8 cellular contexts compared by ENCODE assay signal in the genomic region with DNA sequence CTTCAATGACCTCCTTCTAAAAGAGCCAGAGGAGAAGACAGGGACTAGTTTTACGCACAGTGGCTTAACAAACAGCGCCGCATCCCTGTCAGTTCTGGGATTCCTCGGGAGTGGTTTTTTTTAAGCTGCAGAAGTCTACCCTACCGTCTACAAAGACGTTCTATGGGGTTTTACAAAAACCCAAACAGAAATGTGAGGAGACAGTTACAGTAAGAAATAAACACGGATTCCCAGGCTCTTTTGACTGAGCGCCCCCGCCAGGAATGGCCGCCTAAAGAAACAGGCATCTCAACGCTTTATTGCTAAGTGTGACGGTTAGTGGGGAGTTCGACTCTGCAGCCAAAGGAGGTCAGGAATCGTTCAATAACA. TPM values are rescaled to one million over a fixed set of nuclear protein-coding genes. Genes with fewer than 3 reads are reported as not detected.
DNase-seq lines count a peak whose midpoint lies in the region; TF ChIP-seq lines count a peak whose summit lies in the region.

No MANE protein-coding gene starts in this region.

- CTCF ChIA-PET in HEK293 (lab: Yijun Ruan, JAX) = interaction anchor here (1.8 kb wide), 1 partner anchor 249 kb away, joined by 6 read pairs; a partner anchor contains a TSS
- CTCF ChIA-PET in activated CD4-positive, alpha-beta memory T cell treated with anti-CD3 and anti-CD28 coated beads, Interleukin-2, amount 10 ng/mL, durations not matched to agents 7 days and 5 days (lab: Charles Lee) = interaction anchor here (0.6 to 2.0 kb wide), 2 partner anchors 247 to 391 kb away, joined by 4 to 6 read pairs; no protein-coding TSS in a partner anchor

- in situ Hi-C loops in ACHN (cut with HindIII; ENCODE audit: low pct_ligation_motif_present, low pct_unique_long_range_greater_than_20kb, low sequenced_read_pairs) = no loop called here

- peak; percentile 48 for DNase-seq in ACHN
- peak; percentile 68 for DNase-seq in GM03348 (ENCODE audit: low spot score)
- no peak for DNase-seq in activated CD4-positive, alpha-beta memory T cell treated with anti-CD3 and anti-CD28 coated beads, Interleukin-2, amount 10 ng/mL, durations not matched to agents 7 days and 5 days
- DNase-seq in foreskin fibroblast = peak; percentile 39 to 69
- peak; percentile 54 for DNase-seq in neural progenitor cell (ENCODE audit: low spot score)
- DNase-seq in cerebellar nuclear complex (lab: John Stamatoyannopoulos, UW) = no peak

- H3K4me2 ChIP-seq in Loucy (ENCODE audit: low read depth, low read length, poor library complexity, severe bottlenecking) (peak overlapping the region; percentile 77), neural progenitor cell (peak overlapping the region; percentile 96)

- H3K4me3 Mint-ChIP-seq in activated CD4-positive, alpha-beta memory T cell treated with anti-CD3 and anti-CD28 coated beads, Interleukin-2, amount 10 ng/mL, durations not matched to agents 7 days and 5 days = peak overlapping the region; percentile 96
- peak overlapping the region; percentile 99 for H3K4me3 Mint-ChIP-seq in neural progenitor cell

- TF ChIP-seq CTCF in HEK293 (tag by site-specific recombination; IDR thresholded peaks at IDR 0.05) = no peak
- TF ChIP-seq CTCF in Loucy (conservative IDR thresholded peaks at IDR 0.05; ENCODE audit: low read length) = peak; percentile 39
- peak; percentile 65 for TF ChIP-seq CTCF in foreskin fibroblast (IDR thresholded peaks at IDR 0.05; ENCODE audit: low read depth, low read length)
- TF ChIP-seq CTCF in neural progenitor cell (IDR thresholded peaks at IDR 0.05) = peak; percentile 40

- H3K36me3 ChIP-seq in HEK293 (ENCODE audit: control insufficient read depth in 2 of 2, insufficient read depth in 1 of 2, low read length in 2 of 2) (peaks cover 43 to 52% of the 10 kb centered on the region in 2 experiments), Loucy (ENCODE audit: insufficient read depth, low read length) (peaks cover 28% of the 10 kb centered on the region), neural progenitor cell (peaks cover 4% of the 10 kb centered on the region)

- H3K9me3 Mint-ChIP-seq in activated CD4-positive, alpha-beta memory T cell treated with anti-CD3 and anti-CD28 coated beads, Interleukin-2, amount 10 ng/mL, durations not matched to agents 7 days and 5 days = no peaks in the 10 kb centered on the region
- H3K9me3 Mint-ChIP-seq in neural progenitor cell = no peaks in the 10 kb centered on the region

- H4K20me1 ChIP-seq in Loucy (ENCODE audit: insufficient read depth, low read length, poor library complexity, severe bottlenecking) (peaks cover 42% of the 10 kb centered on the region), neural progenitor cell (ENCODE audit: low read depth) (peaks cover 31% of the 10 kb centered on the region)

- H3K4me1 Mint-ChIP-seq in activated CD4-positive, alpha-beta memory T cell treated with anti-CD3 and anti-CD28 coated beads, Interleukin-2, amount 10 ng/mL, durations not matched to agents 7 days and 5 days = peaks cover 36% of the 10 kb centered on the region
- H3K4me1 Mint-ChIP-seq in neural progenitor cell = peaks cover 19% of the 10 kb centered on the region

- H3K4me3 ChIP-seq in HEK293 (ENCODE audit: low read depth, low read length) = peak overlapping the region; percentile 95
- peak overlapping the region; percentile 95 for H3K4me3 ChIP-seq in Loucy (ENCODE audit: low read length, poor library complexity, severe bottlenecking)
- peak overlapping the region; percentile 84 to 98 for H3K4me3 ChIP-seq in foreskin fibroblast (ENCODE audit: low read depth in 1 of 2, low read length in 2 of 2)
- H3K4me3 ChIP-seq in neural progenitor cell = peak overlapping the region; percentile 96

- peak overlapping the region; percentile 89 for H2AFZ ChIP-seq in Loucy (ENCODE audit: low read length)
- H2AFZ ChIP-seq in neural progenitor cell (replicated peaks) = peak overlapping the region; percentile 85

- no peaks in the 10 kb centered on the region for H3K9me2 ChIP-seq in Loucy (replicated peaks; ENCODE audit: low read depth, low read length)

- H3K27me3 Mint-ChIP-seq in activated CD4-positive, alpha-beta memory T cell treated with anti-CD3 and anti-CD28 coated beads, Interleukin-2, amount 10 ng/mL, durations not matched to agents 7 days and 5 days = no peaks in the 10 kb centered on the region
- no peaks in the 10 kb centered on the region for H3K27me3 Mint-ChIP-seq in neural progenitor cell (ENCODE audit: insufficient read depth, low read depth)

- H3K27ac Mint-ChIP-seq in activated CD4-positive, alpha-beta memory T cell treated with anti-CD3 and anti-CD28 coated beads, Interleukin-2, amount 10 ng/mL, durations not matched to agents 7 days and 5 days = peak overlapping the region; percentile 85
- peak overlapping the region; percentile 92 for H3K27ac Mint-ChIP-seq in neural progenitor cell

- H3K79me2 ChIP-seq in Loucy (ENCODE audit: insufficient read depth, low read length) (peaks cover 65% of the 10 kb centered on the region), neural progenitor cell (ENCODE audit: low read depth) (peaks cover 77% of the 10 kb centered on the region)

- H3K4me1 ChIP-seq in HEK293 (ENCODE audit: control insufficient read depth, insufficient read depth, low read length) (peaks cover 8% of the 10 kb centered on the region), Loucy (ENCODE audit: insufficient read depth, low read length, poor library complexity, severe bottlenecking) (peaks cover 29% of the 10 kb centered on the region), neural progenitor cell (peaks cover 13% of the 10 kb centered on the region)

- H3K9ac ChIP-seq in Loucy (ENCODE audit: low read depth, low read length, poor library complexity, severe bottlenecking) = peak overlapping the region; percentile 89
- H3K9ac ChIP-seq in neural progenitor cell = peak overlapping the region; percentile 94

- peaks cover 22% of the 10 kb centered on the region for H3K36me3 Mint-ChIP-seq in activated CD4-positive, alpha-beta memory T cell treated with anti-CD3 and anti-CD28 coated beads, Interleukin-2, amount 10 ng/mL, durations not matched to agents 7 days and 5 days (ENCODE audit: low read depth)
- H3K36me3 Mint-ChIP-seq in neural progenitor cell = no peaks in the 10 kb centered on the region

- H3K9me3 ChIP-seq in HEK293 (ENCODE audit: control insufficient read depth, insufficient read depth, low read depth, low read length) (no peaks in the 10 kb centered on the region), Loucy (ENCODE audit: insufficient read depth, low read depth, low read length) (no peaks in the 10 kb centered on the region), neural progenitor cell (ENCODE audit: low read depth) (no peaks in the 10 kb centered on the region)

- H3K27ac ChIP-seq in HEK293 (ENCODE audit: extremely low read depth, low read depth, low read length) (peak overlapping the region; percentile 56), neural progenitor cell (no peak overlapping the region)

- no peaks in the 10 kb centered on the region for H3F3A ChIP-seq in Loucy (ENCODE audit: low read depth)
- H3F3A ChIP-seq in neural progenitor cell (ENCODE audit: low read depth) = no peaks in the 10 kb centered on the region

- H3K27me3 ChIP-seq in Loucy (ENCODE audit: insufficient read depth, low read length, poor library complexity, severe bottlenecking) (no peaks in the 10 kb centered on the region), neural progenitor cell (no peaks in the 10 kb centered on the region)

- POLR2A ChIA-PET in HEK293 (lab: Yijun Ruan, JAX) = no interaction called here
- POLR2A ChIA-PET in activated CD4-positive, alpha-beta memory T cell treated with anti-CD3 and anti-CD28 coated beads, Interleukin-2, amount 10 ng/mL, durations not matched to agents 7 days and 5 days (lab: Charles Lee) = interaction anchor here (4.2 to 4.3 kb wide), 2 partner anchors 54 to 249 kb away, joined by 18 to 26 read pairs; a partner anchor contains a TSS

TF ChIP-seq in HEK293, 187 proteins besides CTCF, POLR2A, EP300 and RAD21:
- TF ChIP-seq ZNF23 (tag by site-specific recombination; IDR thresholded peaks at IDR 0.05; ENCODE audit: borderline replicate concordance) (no peak), ZBTB20 (tag by site-specific recombination; IDR thresholded peaks at IDR 0.05) (peak; percentile 37), ZNF654 (tag by site-specific recombination; IDR thresholded peaks at IDR 0.05; ENCODE audit: low read depth) (0 out of 2 replicates have a peak, but pooled peaks have one; percentile 11), HOXD13 (CRISPR knock-in tag; IDR thresholded peaks at IDR 0.05; ENCODE audit: borderline replicate concordance) (no peak)

RNA-seq across cellular contexts. Expression of a gene that starts 0.5 kb away (rescaled TPM):
- total RNA-seq in activated CD4-positive, alpha-beta memory T cell treated with anti-CD3 and anti-CD28 coated beads, Interleukin-2, amount 10 ng/mL, durations not matched to agents 7 days and 5 days = 10 to 100 TPM; 12.5 to 12.8 TPM
- total RNA-seq in neural progenitor cell (ENCODE audit: low replicate concordance) = 13.1 and 19.2 TPM in 2 replicates

RNA-seq across cellular contexts. Expression of a gene that starts 0.6 kb away (rescaled TPM):
- total RNA-seq in activated CD4-positive, alpha-beta memory T cell treated with anti-CD3 and anti-CD28 coated beads, Interleukin-2, amount 10 ng/mL, durations not matched to agents 7 days and 5 days = 10 to 100 TPM; 56.4 to 76.7 TPM
- total RNA-seq in neural progenitor cell (ENCODE audit: low replicate concordance) = 372 and 519 TPM in 2 replicates

RNA-seq across cellular contexts. Expression of a gene that starts 53.6 kb away (rescaled TPM):
- 100 to 1,000 TPM; 117 to 120 TPM for total RNA-seq in activated CD4-positive, alpha-beta memory T cell treated with anti-CD3 and anti-CD28 coated beads, Interleukin-2, amount 10 ng/mL, durations not matched to agents 7 days and 5 days
- 72.6 and 105 TPM in 2 replicates for total RNA-seq in neural progenitor cell (ENCODE audit: low replicate concordance)

Comparison
In these comparisons a context has a peak if more than half of its experiments do, and no peak if none do; other contexts are left out.
1. DNase-seq: peak in ACHN (single experiment), GM03348 (single experiment), foreskin fibroblast (2 of 2) and neural progenitor cell (single experiment); none in activated CD4-positive, alpha-beta memory T cell treated with anti-CD3 and anti-CD28 coated beads, Interleukin-2, amount 10 ng/mL, durations not matched to agents 7 days and 5 days (single experiment) and cerebellar nuclear complex (0 of 2).
2. Peak in every context shown above with its lines, with median percentiles within 50 percentile points of each other: H3K4me3 ChIP-seq.